ENCODE assay signal across 8 cellular contexts in genomic region chr19:40818480-40819399, GRCh38.
A peak's percentile ranks its signal among the peaks of the same experiment; 100 is the strongest.
DNase-seq lines count a peak whose midpoint lies in the region; ATAC-seq and TF ChIP-seq lines count a peak whose summit lies in the region.
"Not testable (repeated sequence)": the region's sequence is repeated elsewhere in the genome, so short reads cannot be mapped to it uniquely, and the experiment has no call there.

No MANE protein-coding gene starts in this region.

- H3K27me3 ChIP-seq in mucosa of rectum (ENCODE audit: control insufficient read depth in 2 of 2, insufficient read depth in 2 of 2, low read length in 2 of 2): not testable (repeated sequence)

- H3K9ac ChIP-seq in mucosa of rectum (ENCODE audit: low read depth in 1 of 2, low read length in 2 of 2): not testable (repeated sequence)

- peaks cover 11 to 13% of the 10 kb centered on the region in 2 donors for H3K4me1 ChIP-seq in mucosa of rectum (ENCODE audit: control insufficient read depth in 2 of 2, insufficient read depth in 2 of 2, low read length in 2 of 2)

- peak; percentile 28 for TF ChIP-seq CTCF in AG10803 (conservative IDR thresholded peaks at IDR 0.05; ENCODE audit: low read length)
- peak; percentile 3 for TF ChIP-seq CTCF in fibroblast of mammary gland (conservative IDR thresholded peaks at IDR 0.05; ENCODE audit: control insufficient read depth, insufficient read depth, low read depth, low read length)

- H3K9me3 ChIP-seq in mucosa of rectum (ENCODE audit: control insufficient read depth in 2 of 2, low read length in 2 of 2): not testable (repeated sequence)

- H3K27ac ChIP-seq in mucosa of rectum (ENCODE audit: low read depth in 2 of 2, low read length in 2 of 2): peak overlapping the region; percentile 29 to 43

- DNase-seq in AG10803 (ENCODE audit: low read depth); fibroblast of mammary gland (ENCODE audit: low read depth): not testable (repeated sequence)
- peak; percentile 49 for DNase-seq in NCI-H1694 (lab: John Stamatoyannopoulos, UW)
- peak; percentile 66 for DNase-seq in T-helper 22 cell (ENCODE audit: low read depth)
- DNase-seq in activated naive CD4-positive, alpha-beta T cell treated with anti-CD3 and anti-CD28 coated beads, Interleukin-2, amount 50 U/mL, for 16 hours: peak; percentile 84
- DNase-seq in stimulated activated CD4-positive, alpha-beta T cell treated with anti-CD3 and anti-CD28 coated beads, Interleukin-2, amount 100 ng/mL, for 4 hours (ENCODE audit: low read depth): peak; percentile 66

- H3K4me3 ChIP-seq in AG10803 (ENCODE audit: low read length) (peak overlapping the region; percentile 40; the same call in 1 of the 2 replicates), fibroblast of mammary gland (ENCODE audit: control insufficient read depth, low read depth, low read length) (peak overlapping the region; percentile 32), mucosa of rectum (ENCODE audit: low read length in 2 of 2) (peak overlapping the region; percentile 48 to 64)

- H3K36me3 ChIP-seq in mucosa of rectum (ENCODE audit: control insufficient read depth in 2 of 2, insufficient read depth in 2 of 2, low read length in 2 of 2): not testable (repeated sequence)

- peak; percentile 49 for ATAC-seq in GM19452 (IDR thresholded peaks at IDR 0.05; ENCODE audit: unreplicated experiment)
